Comparison of ENCODE assay signal across 9 cellular contexts in the genomic region with DNA sequence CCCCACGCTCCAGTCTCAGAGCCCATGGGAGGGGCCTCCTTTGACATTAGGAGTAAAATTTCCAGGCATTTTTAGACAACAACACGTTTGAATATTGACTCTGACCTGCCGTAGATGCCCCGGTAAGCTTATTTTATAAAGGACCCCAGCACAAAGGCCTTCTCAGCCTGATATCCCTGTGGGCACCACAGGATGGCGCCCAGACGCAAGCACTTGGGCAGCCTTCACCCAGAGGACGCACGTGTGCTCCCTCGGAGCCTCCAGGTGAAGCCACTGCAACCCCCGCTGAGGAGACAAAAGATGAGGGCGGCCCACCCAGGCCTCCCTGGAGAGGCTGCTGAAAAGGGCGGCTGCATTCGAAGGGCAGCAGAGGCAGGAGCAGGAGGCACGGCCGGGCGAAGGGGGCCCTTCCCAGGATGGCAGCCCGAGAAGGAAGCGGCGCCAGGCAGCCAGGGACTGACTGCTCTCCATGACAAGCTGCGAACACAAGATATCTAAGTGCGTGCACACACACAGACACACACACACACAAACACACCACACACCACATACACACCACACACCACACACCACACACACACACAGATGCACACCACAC. TPM values are rescaled to one million over a fixed set of nuclear protein-coding genes. Genes with fewer than 3 reads are reported as not detected.
A peak's percentile ranks its signal among the peaks of the same experiment; 100 is the strongest.
DNase-seq lines count a peak whose midpoint lies in the region; ATAC-seq and TF ChIP-seq lines count a peak whose summit lies in the region.
"Had no signal": no experiment of that assay in that cellular context is flagged by ENCODE, and none has a peak within 500 bp of the region (broad histone marks: within the 10 kb centered on the region; RNA-seq: fewer than 3 reads in every experiment).

No MANE protein-coding gene starts in this region.

- DNase-seq in HAP-1 (ENCODE audit: low spot score in 2 of 2) (peak; percentile 13 to 60), RWPE1 (ENCODE audit: low spot score) (no peak), amniotic epithelial cell (ENCODE audit: low read depth) (peak; percentile 15), right lobe of liver (no peak), omental fat pad (ENCODE audit: low spot score) (no peak)
- DNase-seq in stimulated activated naive CD8-positive, alpha-beta T cell treated with anti-CD3 and anti-CD28 coated beads, Interleukin-15, Interleukin-2, amounts not matched to agents 100 U/mL and 50 U/mL, for 24 hours: peak; percentile 60

- no peak overlapping the region for H3K4me3 ChIP-seq in HAP-1
- H3K4me3 ChIP-seq in right lobe of liver: no peak overlapping the region

- in situ Hi-C loops in HAP-1 (cut with MboI; ENCODE audit: low sequenced_read_pairs): loop anchor here (5.0 to 25.0 kb wide), 2 partner anchors 231 to 701 kb away; a partner anchor contains a TSS

- TF ChIP-seq POLR2A in right lobe of liver (IDR thresholded peaks at IDR 0.05): no peak

- H3K4me1 ChIP-seq in HAP-1 (no peaks in the 10 kb centered on the region), right lobe of liver (no peaks in the 10 kb centered on the region)

- ATAC-seq in right lobe of liver (peak; percentile 44 to 70 (median 64)), omental fat pad (ENCODE audit: low FRiP score) (no peak), GM18870 (IDR thresholded peaks at IDR 0.05; ENCODE audit: unreplicated experiment) (no peak)
- ATAC-seq in stimulated activated naive CD8-positive, alpha-beta T cell treated with anti-CD3 and anti-CD28 coated beads, Interleukin-15, Interleukin-2, amounts not matched to agents 100 U/mL and 50 U/mL, for 24 hours: peak; percentile 61

- CTCF ChIA-PET in RWPE1 (lab: Yijun Ruan, JAX): interaction anchor here (0.6 to 1.1 kb wide), 6 partner anchors 15 to 336 kb away, joined by 3 to 5 read pairs (median 4); no protein-coding TSS in a partner anchor

- no peaks in the 10 kb centered on the region for H3K9me3 ChIP-seq in HAP-1
- no peaks in the 10 kb centered on the region for H3K9me3 ChIP-seq in right lobe of liver

- no peaks in the 10 kb centered on the region for H3K36me3 ChIP-seq in HAP-1 (replicated peaks)
- H3K36me3 ChIP-seq in right lobe of liver: no peaks in the 10 kb centered on the region

- H3K27me3 ChIP-seq in HAP-1 (ENCODE audit: low read depth) (peaks cover 13% of the 10 kb centered on the region), right lobe of liver (no peaks in the 10 kb centered on the region)

- POLR2A ChIA-PET in RWPE1 (lab: Yijun Ruan, JAX; ENCODE audit: low non-redundant PET): no interaction called here

- TF ChIP-seq CTCF in C4-2B (conservative IDR thresholded peaks at IDR 0.05): peak; percentile 85
- TF ChIP-seq CTCF in RWPE1 (conservative IDR thresholded peaks at IDR 0.05; ENCODE audit: low read depth): peak; percentile 36; the same call in 1 of the 2 replicates
- TF ChIP-seq CTCF in right lobe of liver (IDR thresholded peaks at IDR 0.05): peak; percentile 35 to 46 (median 45)
- no peak for TF ChIP-seq CTCF in omental fat pad (IDR thresholded peaks at IDR 0.05)

- WGBS in right lobe of liver (ENCODE audit: insufficient coverage, low coverage, low lambda C conversion rate, missing lambda C conversion rate): 19% methylated on average over 14 of the region's 21 CpGs

- intact Hi-C loops in right lobe of liver (cut with DNase I): no loop called here

- H3K27ac ChIP-seq in C4-2B: no peak overlapping the region
- H3K27ac ChIP-seq in RWPE1: peak overlapping the region; percentile 74
- H3K27ac ChIP-seq in right lobe of liver: no peak overlapping the region

RNA-seq across cellular contexts. Expression of a gene that starts 15.2 kb away (rescaled TPM):
- under 1 TPM in 2 of 6 experiments, not detected in 4; 0.51 to 0.64 TPM for total RNA-seq in right lobe of liver
- not detected for total RNA-seq in omental fat pad
- total RNA-seq: HT1080 had no signal

RNA-seq across cellular contexts. Expression of a gene that starts 25.8 kb away (rescaled TPM):
- total RNA-seq in right lobe of liver (not detected), omental fat pad (not detected)
- total RNA-seq: HT1080 had no signal

RNA-seq across cellular contexts. Expression of a gene that starts 47.6 kb away (rescaled TPM):
- total RNA-seq in right lobe of liver: 100 to 1,000 TPM in 5 of 6 experiments, 10 to 100 TPM in 1; 86.6 to 289 (median 177) TPM
- 10 to 100 TPM; 44.6 to 69.4 (median 52.3) TPM for total RNA-seq in omental fat pad

Comparison
In these comparisons a context has a peak if more than half of its experiments do, and no peak if none do; other contexts are left out.
1. CTCF ChIP-seq: peak in C4-2B (single experiment), RWPE1 (single experiment) and right lobe of liver (4 of 4); none in omental fat pad (0 of 3).
2. DNase-seq: peak in HAP-1 (2 of 2), amniotic epithelial cell (single experiment) and stimulated activated naive CD8-positive, alpha-beta T cell treated with anti-CD3 and anti-CD28 coated beads, Interleukin-15, Interleukin-2, amounts not matched to agents 100 U/mL and 50 U/mL, for 24 hours (single experiment); none in RWPE1 (single experiment), right lobe of liver (0 of 3) and omental fat pad (single experiment).
3. ATAC-seq: peak in right lobe of liver (4 of 4) and stimulated activated naive CD8-positive, alpha-beta T cell treated with anti-CD3 and anti-CD28 coated beads, Interleukin-15, Interleukin-2, amounts not matched to agents 100 U/mL and 50 U/mL, for 24 hours (single experiment); none in omental fat pad (single experiment) and GM18870 (single experiment).